Comparison of ENCODE assay signal across 22 cellular contexts in the genomic region with DNA sequence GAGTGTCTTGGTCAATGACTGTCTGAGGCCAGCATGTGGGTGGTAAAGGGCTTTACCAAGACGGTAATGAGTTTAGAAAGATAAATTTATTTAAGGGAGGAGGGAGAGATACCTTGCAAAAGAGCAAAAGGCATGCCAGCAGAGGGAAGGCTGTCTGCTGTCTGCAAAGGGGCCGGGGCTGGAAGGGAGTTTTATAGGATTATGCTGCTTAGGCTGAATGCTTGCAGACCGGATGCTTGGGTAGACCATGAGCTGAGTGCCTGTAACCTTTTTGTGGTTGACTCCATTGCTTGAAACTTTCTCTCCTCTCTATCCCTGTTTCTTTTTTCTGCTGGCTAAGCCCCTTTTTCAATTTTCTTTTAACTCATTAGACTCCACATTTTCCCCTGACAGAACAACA.
DNase-seq lines count a peak whose midpoint lies in the region; ATAC-seq and TF ChIP-seq lines count a peak whose summit lies in the region.
"Had no signal": no experiment of that assay in that cellular context is flagged by ENCODE, and none has a peak within 500 bp of the region (broad histone marks: within the 10 kb centered on the region; RNA-seq: fewer than 3 reads in every experiment).

No MANE protein-coding gene starts in this region.

- no peak overlapping the region for H4K8ac ChIP-seq in neuronal stem cell (ENCODE audit: low read depth, low read length)

- DNase-seq in GM23338 (ENCODE audit: low spot score) (peak; percentile 2), NCI-H82 (lab: John Stamatoyannopoulos, UW) (peak; percentile 87), neuronal stem cell (ENCODE audit: low spot score) (no peak), HK-2 (ENCODE audit: unreplicated experiment) (no peak), SHP77 (lab: John Stamatoyannopoulos, UW) (no peak)
- DNase-seq: 8988T; ACHN; AML-193; BE2C; CD4-positive, alpha-beta T cell; CD8-positive, alpha-beta memory T cell; DMS 273 treated with DMSO at 0.1 percent for 48 hours; DMS79; GF-D8; GM23248; H9; HFFc6 had no signal

- H3K4me2 ChIP-seq in GM23338 (no peak overlapping the region), SU-DHL-6 (ENCODE audit: low read depth, low read length, poor library complexity, severe bottlenecking) (no peak overlapping the region), neuronal stem cell (ENCODE audit: insufficient read depth, low read length, poor library complexity, severe bottlenecking) (no peak overlapping the region)
- H3K4me2 ChIP-seq: A549; BLaER1 treated with 17β-estradiol and CSF1 and Interleukin-3, amounts not matched to agents 10 nM and 100 nM had no signal

- H3K4me1 ChIP-seq in GM23338 (ENCODE audit: insufficient read depth) (no peaks in the 10 kb centered on the region), neuronal stem cell (ENCODE audit: control insufficient read depth in 2 of 2, insufficient read depth in 1 of 2, low read depth in 1 of 2, low read length in 2 of 2) (no peaks in the 10 kb centered on the region)
- H3K4me1 ChIP-seq: A549; BE2C; BLaER1 treated with 17β-estradiol and CSF1 and Interleukin-3, amounts not matched to agents 10 nM and 100 nM had no signal

- H3K18ac ChIP-seq in neuronal stem cell (ENCODE audit: low read length), result no peak overlapping the region

- no peaks in the 10 kb centered on the region for H3K27me3 ChIP-seq in GM23338 (ENCODE audit: insufficient read depth)
- no peaks in the 10 kb centered on the region for H3K27me3 ChIP-seq in SU-DHL-6 (ENCODE audit: low read length)
- H3K27me3 ChIP-seq in neuronal stem cell (ENCODE audit: control insufficient read depth in 3 of 3, insufficient read depth in 3 of 3, low read depth in 1 of 3, low read length in 3 of 3), result no peaks in the 10 kb centered on the region
- H3K27me3 ChIP-seq: BE2C; BLaER1 treated with 17β-estradiol and CSF1 and Interleukin-3, amounts not matched to agents 10 nM and 100 nM had no signal

- H3K14ac ChIP-seq in neuronal stem cell (ENCODE audit: low read length), result no peak overlapping the region

- H3K4me3 Mint-ChIP-seq in GM23338, result no peak overlapping the region
- H3K4me3 Mint-ChIP-seq: CD14-positive monocyte; CD4-positive, alpha-beta T cell; CD8-positive, alpha-beta memory T cell; H9; HFFc6 had no signal

- no peak overlapping the region for H3K4ac ChIP-seq in neuronal stem cell (ENCODE audit: low read length)

- H3K4me3 ChIP-seq in GM23338 (no peak overlapping the region), SU-DHL-6 (ENCODE audit: insufficient read depth, low read length, poor library complexity, severe bottlenecking) (no peak overlapping the region), neuronal stem cell (ENCODE audit: low read length in 2 of 2) (no peak overlapping the region)
- H3K4me3 ChIP-seq: A549; BLaER1 treated with 17β-estradiol and CSF1 and Interleukin-3, amounts not matched to agents 10 nM and 100 nM; GM23248 had no signal

- no CpG with 5 or more reads among the region's 3 CpGs for WGBS in neuronal stem cell (ENCODE audit: extremely low coverage in 2 of 2, insufficient read length in 2 of 2, insufficient replicate concordance in 1 of 2), 2 donors

- H2AFZ ChIP-seq in GM23338 (no peak overlapping the region), SU-DHL-6 (ENCODE audit: low read depth, low read length, severe bottlenecking) (peak overlapping the region; percentile 20), neuronal stem cell (ENCODE audit: low read length) (peak overlapping the region; percentile 4)
- H2AFZ ChIP-seq: GM23248 had no signal

- no peak overlapping the region for H2BK5ac ChIP-seq in neuronal stem cell (ENCODE audit: low read length)

- H3K27me3 Mint-ChIP-seq in GM23338 (ENCODE audit: insufficient read depth, low read depth, poor library complexity), result no peaks in the 10 kb centered on the region
- H3K27me3 Mint-ChIP-seq: CD4-positive, alpha-beta T cell; CD8-positive, alpha-beta memory T cell had no signal

- H3K9me3 ChIP-seq in SU-DHL-6 (ENCODE audit: insufficient read depth, low read length) (no peaks in the 10 kb centered on the region; the same call in 1 of the 2 replicates), neuronal stem cell (replicated peaks in 1 of 2; ENCODE audit: control insufficient read depth in 2 of 2, insufficient read depth in 1 of 2, low read depth in 1 of 2, low read length in 2 of 2) (peaks cover 0 to 4% of the 10 kb centered on the region in 2 donors)

- no peaks in the 10 kb centered on the region for H3K79me2 ChIP-seq in GM23338 (replicated peaks; ENCODE audit: insufficient read depth)
- H3K79me2 ChIP-seq in SU-DHL-6 (ENCODE audit: insufficient read depth, low read length), result no peaks in the 10 kb centered on the region

- TF ChIP-seq CTCF in GM23338 (conservative IDR thresholded peaks at IDR 0.05; ENCODE audit: low read depth in 2 of 2), result no peak
- TF ChIP-seq CTCF in SU-DHL-6 (IDR thresholded peaks at IDR 0.05; ENCODE audit: insufficient read depth, low read length, poor library complexity, severe bottlenecking), result no peak

- H3K27ac Mint-ChIP-seq in GM23338, result no peak overlapping the region
- H3K27ac Mint-ChIP-seq: CD14-positive monocyte; CD4-positive, alpha-beta T cell; HFFc6 had no signal

- no peaks in the 10 kb centered on the region for H3F3A ChIP-seq in GM23338 (replicated peaks; ENCODE audit: low read depth)
- no peaks in the 10 kb centered on the region for H3F3A ChIP-seq in SU-DHL-6 (ENCODE audit: insufficient read depth)

- H3K9ac ChIP-seq in SU-DHL-6 (ENCODE audit: low read length) (no peak overlapping the region), neuronal stem cell (ENCODE audit: low read depth, low read length, poor library complexity) (no peak overlapping the region)
- H3K9ac ChIP-seq: BLaER1 treated with 17β-estradiol and CSF1 and Interleukin-3, amounts not matched to agents 10 nM and 100 nM; GM23248 had no signal

- H2AK5ac ChIP-seq in neuronal stem cell (ENCODE audit: low read depth, low read length), result no peak overlapping the region

- H4K20me1 ChIP-seq in GM23338 (replicated peaks; ENCODE audit: insufficient read depth) (no peaks in the 10 kb centered on the region), SU-DHL-6 (ENCODE audit: low read depth, low read length) (no peaks in the 10 kb centered on the region)
- H4K20me1 ChIP-seq: BLaER1 treated with 17β-estradiol and CSF1 and Interleukin-3, amounts not matched to agents 10 nM and 100 nM had no signal

- no peaks in the 10 kb centered on the region for H3K4me1 Mint-ChIP-seq in GM23338
- H3K4me1 Mint-ChIP-seq: CD14-positive monocyte; CD8-positive, alpha-beta memory T cell; H9 had no signal

- H3K27ac ChIP-seq in GM23338 (ENCODE audit: low read depth), result no peak overlapping the region
- no peak overlapping the region for H3K27ac ChIP-seq in SU-DHL-6 (ENCODE audit: low read depth, low read length)
- H3K27ac ChIP-seq in neuronal stem cell (replicated peaks; ENCODE audit: low read length), result no peak overlapping the region
- H3K27ac ChIP-seq: A549; BLaER1 treated with 17β-estradiol and CSF1 and Interleukin-3, amounts not matched to agents 10 nM and 100 nM; GM23248 had no signal

- H3K36me3 Mint-ChIP-seq in GM23338 (ENCODE audit: low read depth), result peaks cover 22% of the 10 kb centered on the region
- H3K36me3 Mint-ChIP-seq: CD14-positive monocyte; CD8-positive, alpha-beta memory T cell had no signal

- no peak overlapping the region for H2BK120ac ChIP-seq in neuronal stem cell (ENCODE audit: low read depth, low read length)

- no peak overlapping the region for H3K23ac ChIP-seq in neuronal stem cell (ENCODE audit: low read depth, low read length, poor library complexity)

- H3K9me3 Mint-ChIP-seq in GM23338, result peaks cover 14% of the 10 kb centered on the region
- H3K9me3 Mint-ChIP-seq: HFFc6 had no signal

- ATAC-seq in GM23338 (no peak), GM18517 (IDR thresholded peaks at IDR 0.05; ENCODE audit: unreplicated experiment) (no peak)
- ATAC-seq: A549 had no signal

- H3K36me3 ChIP-seq in GM23338 (ENCODE audit: insufficient read depth) (no peaks in the 10 kb centered on the region), SU-DHL-6 (ENCODE audit: low read length) (no peaks in the 10 kb centered on the region), neuronal stem cell (replicated peaks in 1 of 2; ENCODE audit: control insufficient read depth in 2 of 2, insufficient read depth in 2 of 2, low read length in 2 of 2) (no peaks in the 10 kb centered on the region)
- H3K36me3 ChIP-seq: BE2C; BLaER1 treated with 17β-estradiol and CSF1 and Interleukin-3, amounts not matched to agents 10 nM and 100 nM had no signal

- no peak overlapping the region for H2BK12ac ChIP-seq in neuronal stem cell (ENCODE audit: low read length)

- peaks cover 14% of the 10 kb centered on the region for H3K9me2 ChIP-seq in GM23338 (ENCODE audit: insufficient read depth)
- no peaks in the 10 kb centered on the region for H3K9me2 ChIP-seq in SU-DHL-6 (replicated peaks; ENCODE audit: insufficient read depth, low read length)

- H3K79me1 ChIP-seq in neuronal stem cell (ENCODE audit: low read depth, low read length), result no peaks in the 10 kb centered on the region

- H2BK15ac ChIP-seq in neuronal stem cell (ENCODE audit: low read length), result no peak overlapping the region

- no peak overlapping the region for H4K91ac ChIP-seq in neuronal stem cell (ENCODE audit: low read depth, low read length, poor library complexity)

TF ChIP-seq in GM23338, 12 proteins besides CTCF, POLR2A, EP300 and RAD21 (continues in another document):
- TF ChIP-seq ZNF331 (CRISPR knock-in tag; IDR thresholded peaks at IDR 0.05; ENCODE audit: low read depth) (no peak), JUNB (IDR thresholded peaks at IDR 0.05; ENCODE audit: unreplicated experiment) (no peak), CREB1 (CRISPR knock-in tag; IDR thresholded peaks at IDR 0.05; ENCODE audit: low read depth) (no peak), ZNF114 (CRISPR knock-in tag; IDR thresholded peaks at IDR 0.05) (no peak), NANOG (IDR thresholded peaks at IDR 0.05; ENCODE audit: borderline replicate concordance) (no peak)
- TF ChIP-seq, protein P1, sequence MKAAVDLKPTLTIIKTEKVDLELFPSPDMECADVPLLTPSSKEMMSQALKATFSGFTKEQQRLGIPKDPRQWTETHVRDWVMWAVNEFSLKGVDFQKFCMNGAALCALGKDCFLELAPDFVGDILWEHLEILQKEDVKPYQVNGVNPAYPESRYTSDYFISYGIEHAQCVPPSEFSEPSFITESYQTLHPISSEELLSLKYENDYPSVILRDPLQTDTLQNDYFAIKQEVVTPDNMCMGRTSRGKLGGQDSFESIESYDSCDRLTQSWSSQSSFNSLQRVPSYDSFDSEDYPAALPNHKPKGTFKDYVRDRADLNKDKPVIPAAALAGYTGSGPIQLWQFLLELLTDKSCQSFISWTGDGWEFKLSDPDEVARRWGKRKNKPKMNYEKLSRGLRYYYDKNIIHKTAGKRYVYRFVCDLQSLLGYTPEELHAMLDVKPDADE (IDR thresholded peaks at IDR 0.05), result no peak

Comparison
In these comparisons a context has a peak if more than half of its experiments do, and no peak if none do; other contexts are left out.
1. DNase-seq: peak in GM23338 (single experiment) and NCI-H82 (single experiment); none in neuronal stem cell (single experiment), HK-2 (single experiment) and SHP77 (0 of 2).